In genomic region chr11:7909585-7910325, GRCh38 we compare ENCODE assay signal across 26 cellular contexts. TPM values are rescaled to one million over a fixed set of nuclear protein-coding genes. Genes with fewer than 3 reads are reported as not detected.
DNase-seq lines count a peak whose midpoint lies in the region; ATAC-seq, FAIRE-seq and TF ChIP-seq lines count a peak whose summit lies in the region.
"Had no signal": no experiment of that assay in that cellular context is flagged by ENCODE, and none has a peak within 500 bp of the region (broad histone marks: within the 10 kb centered on the region; RNA-seq: fewer than 3 reads in every experiment).

No MANE protein-coding gene starts in this region.

- BruUV-seq in PC-3 (replicated peaks; lab: Mats Ljungman, UMichigan), result no TSS peak

- no peaks in the 10 kb centered on the region for H3F3A ChIP-seq in PC-3 (ENCODE audit: low read length, unreplicated experiment)

- H3K4me1 Mint-ChIP-seq in H9 (peaks cover 60 to 62% of the 10 kb centered on the region in 2 experiments), type B pancreatic cell (ENCODE audit: unreplicated experiment) (peaks cover 12% of the 10 kb centered on the region)
- H3K4me1 Mint-ChIP-seq: CD8-positive, alpha-beta memory T cell had no signal

- H3K36me3 ChIP-seq in PC-3 (ENCODE audit: low read depth, low read length) (no peaks in the 10 kb centered on the region), keratinocyte (ENCODE audit: control insufficient read depth in 2 of 2, extremely low read depth in 1 of 2, insufficient read depth in 2 of 2, low read length in 2 of 2) (no peaks in the 10 kb centered on the region)

- H4K5ac ChIP-seq in H9 (ENCODE audit: insufficient read length, low read depth, low read length), result no peak overlapping the region

- POLR2A ChIA-PET in PC-3 (lab: Charles Lee; ENCODE audit: unreplicated experiment), result no interaction called here

- dilution Hi-C loops in keratinocyte (cut with MboI; ENCODE audit: extremely low pct_ligation_motif_present, low sequenced_read_pairs), result no loop called here

- H3K27ac ChIP-seq in H9 (ENCODE audit: insufficient read length, low read depth, low read length) (peak overlapping the region; percentile 73), PC-3 (ENCODE audit: low read length) (no peak overlapping the region), keratinocyte (ENCODE audit: control insufficient read depth, insufficient read depth, low read length) (no peak overlapping the region)
- H3K27ac ChIP-seq: HL-60, SK-N-MC had no signal

- DNase-seq in H9 (no peak), PC-3 (peak; percentile 20), keratinocyte (ENCODE audit: low read depth, low spot score) (no peak), type B pancreatic cell (ENCODE audit: extremely low spot score, unreplicated experiment) (no peak), ecto neural progenitor cell (ENCODE audit: low spot score) (no peak), NCI-H2171 (lab: John Stamatoyannopoulos, UW) (no peak)
- no peak for DNase-seq in central memory CD4-positive, alpha-beta T cell
- DNase-seq: ACHN; C1 segment of cervical spinal cord; CD8-positive, alpha-beta memory T cell; DMS79 treated with DMSO at 0.1 percent for 48 hours; GF-D8; NCI-H1105; NCI-H1694; NCI-H2081 treated with DMSO at 0.1 percent for 48 hours; NCI-H510A; NCI-H748 treated with DMSO at 0.1 percent for 48 hours; NK-92 treated with Interleukin-12 subunit alpha and Interleukin-12 subunit beta, amount 100 ng/mL, for 24 hours; Right ventricle myocardium superior had no signal

- H2BK120ac ChIP-seq in H9 (ENCODE audit: low read depth, low read length, poor library complexity, severe bottlenecking), result no peak overlapping the region

- H3K9me3 Mint-ChIP-seq in H9 (no peaks in the 10 kb centered on the region; a peak in 1 of 5 replicates), type B pancreatic cell (no peaks in the 10 kb centered on the region)
- H3K9me3 Mint-ChIP-seq: CD8-positive, alpha-beta memory T cell had no signal

- no peaks in the 10 kb centered on the region for H3K79me2 ChIP-seq in H9 (ENCODE audit: insufficient read depth, low read length)
- H3K79me2 ChIP-seq in PC-3 (ENCODE audit: low read length), result 0 out of 2 replicates have a peak, but pooled peaks cover 5% of the 10 kb centered on the region
- peaks cover 3% of the 10 kb centered on the region for H3K79me2 ChIP-seq in keratinocyte (ENCODE audit: control insufficient read depth, insufficient read depth, low read length)

- no peak overlapping the region for H2BK5ac ChIP-seq in H9 (ENCODE audit: insufficient read length, low read length)

- CTCF ChIA-PET in PC-3 (lab: Charles Lee), result no interaction called here

- no peak for ATAC-seq in PC-3
- ATAC-seq: GM12878 had no signal

- no peak overlapping the region for H2AK5ac ChIP-seq in H9 (ENCODE audit: insufficient read length, low read length)

- H3K79me1 ChIP-seq in H9 (ENCODE audit: insufficient read depth, low read depth, low read length, poor library complexity, severe bottlenecking), result no peaks in the 10 kb centered on the region

- no peak for TF ChIP-seq CTCF in H9 (conservative IDR thresholded peaks at IDR 0.05)
- TF ChIP-seq CTCF in PC-3 (conservative IDR thresholded peaks at IDR 0.05; ENCODE audit: low read depth, low read length), result no peak
- TF ChIP-seq CTCF in keratinocyte (optimal IDR thresholded peaks at IDR 0.05 in 1 of 3, IDR thresholded peaks at IDR 0.05 in 1 of 3, conservative IDR thresholded peaks at IDR 0.05 in 1 of 3; ENCODE audit: extremely low read depth in 1 of 3, insufficient read depth in 2 of 3, low read length in 3 of 3), result no peak
- TF ChIP-seq CTCF in type B pancreatic cell (conservative IDR thresholded peaks at IDR 0.05), result no peak

- H4K91ac ChIP-seq in H9 (ENCODE audit: insufficient read length, low read depth, low read length), result no peak overlapping the region

- H3K9me2 ChIP-seq in PC-3 (replicated peaks; ENCODE audit: low read length), result no peaks in the 10 kb centered on the region

- H3K23ac ChIP-seq in H9 (ENCODE audit: insufficient read length, low read depth, low read length), result no peak overlapping the region

- H4K20me1 ChIP-seq in H9 (ENCODE audit: control insufficient read depth, insufficient read depth, insufficient read length) (no peaks in the 10 kb centered on the region), PC-3 (ENCODE audit: low read length) (no peaks in the 10 kb centered on the region), keratinocyte (ENCODE audit: control insufficient read depth, extremely low read depth, insufficient read depth, low read length) (no peaks in the 10 kb centered on the region)

- intact Hi-C loops in PC-3 (cut with micrococcal nuclease), result no loop called here

- no peak overlapping the region for H2BK12ac ChIP-seq in H9 (ENCODE audit: insufficient read length, low read depth, low read length)

- no peak overlapping the region for H2BK20ac ChIP-seq in H9 (ENCODE audit: low read depth, low read length, poor library complexity, severe bottlenecking)

- H3K27me3 Mint-ChIP-seq in H9 (ENCODE audit: low read depth) (no peaks in the 10 kb centered on the region), type B pancreatic cell (no peaks in the 10 kb centered on the region)

- H3K56ac ChIP-seq in H9 (ENCODE audit: insufficient read length, low read depth, low read length), result no peak overlapping the region

- H3K4me3 ChIP-seq in PC-3 (ENCODE audit: low read length) (no peak overlapping the region), keratinocyte (ENCODE audit: control insufficient read depth in 2 of 3, extremely low read depth in 1 of 3, insufficient read depth in 2 of 3, low read depth in 1 of 3, low read length in 3 of 3) (peak overlapping the region in 1 of 3 experiments; percentile 7)
- H3K4me3 ChIP-seq: GM12878, SK-N-MC had no signal

- H3K27ac Mint-ChIP-seq in H9 (peak overlapping the region in 1 of 3 experiments; percentile 94; a peak in 3 of 7 replicates), type B pancreatic cell (peak overlapping the region; percentile 11)
- H3K27ac Mint-ChIP-seq: CD8-positive, alpha-beta memory T cell had no signal

- no peak overlapping the region for H4K8ac ChIP-seq in H9 (replicated peaks; ENCODE audit: insufficient read length, low read depth, low read length)

- no peak overlapping the region for H3K9ac ChIP-seq in H9 (ENCODE audit: extremely low read depth, insufficient read length, low read length)
- no peak overlapping the region for H3K9ac ChIP-seq in PC-3 (ENCODE audit: low read length)
- no peak overlapping the region for H3K9ac ChIP-seq in keratinocyte (ENCODE audit: control insufficient read depth, extremely low read depth, insufficient read depth, low read length)

- WGBS in H9 (ENCODE audit: extremely low coverage, insufficient read length, low lambda C conversion rate), result no CpG with 5 or more reads among the region's 3 CpGs

- H3K9me1 ChIP-seq in keratinocyte (ENCODE audit: control insufficient read depth, extremely low read depth, insufficient read depth, low read length), result no peaks in the 10 kb centered on the region

- no peak overlapping the region for H3T11ph ChIP-seq in H9 (ENCODE audit: low read length)

- H3K4me1 ChIP-seq in H9 (ENCODE audit: insufficient read depth, low read length) (peaks cover 10% of the 10 kb centered on the region; the same call in 1 of the 2 replicates), PC-3 (ENCODE audit: insufficient read depth, low read length) (peaks cover 37% of the 10 kb centered on the region), keratinocyte (ENCODE audit: control insufficient read depth, extremely low read depth, insufficient read depth, low read length) (peaks cover 41% of the 10 kb centered on the region)

- H3K27me3 ChIP-seq in H9 (ENCODE audit: insufficient read depth, low read length) (no peaks in the 10 kb centered on the region), PC-3 (ENCODE audit: low read length) (no peaks in the 10 kb centered on the region), keratinocyte (ENCODE audit: control insufficient read depth, extremely low read depth, insufficient read depth, low read length) (no peaks in the 10 kb centered on the region)

- no peaks in the 10 kb centered on the region for H3K36me3 Mint-ChIP-seq in H9 (ENCODE audit: insufficient read depth in 1 of 3, low read depth in 3 of 3)
- no peaks in the 10 kb centered on the region for H3K36me3 Mint-ChIP-seq in type B pancreatic cell
- H3K36me3 Mint-ChIP-seq: CD8-positive, alpha-beta memory T cell had no signal

- no peak overlapping the region for H2BK15ac ChIP-seq in H9 (ENCODE audit: low read depth, low read length)

- H3K4me2 ChIP-seq in H9 (ENCODE audit: insufficient read depth, insufficient read length, low read length), result no peak overlapping the region
- no peak overlapping the region for H3K4me2 ChIP-seq in PC-3 (ENCODE audit: low read length)
- peak overlapping the region; percentile 48 for H3K4me2 ChIP-seq in keratinocyte (ENCODE audit: control insufficient read depth, extremely low read depth, insufficient read depth, low read depth, low read length)

- no peaks in the 10 kb centered on the region for H3K23me2 ChIP-seq in H9 (ENCODE audit: insufficient read length, low read depth, low read length, poor library complexity, severe bottlenecking)

- H3K4ac ChIP-seq in H9 (ENCODE audit: low read depth, low read length), result no peak overlapping the region

- no peak overlapping the region for H3K14ac ChIP-seq in H9 (ENCODE audit: insufficient read depth, low read length)

- no peak overlapping the region for H3K4me3 Mint-ChIP-seq in H9
- no peak overlapping the region for H3K4me3 Mint-ChIP-seq in type B pancreatic cell
- H3K4me3 Mint-ChIP-seq: CD8-positive, alpha-beta memory T cell had no signal

- H3K9me3 ChIP-seq in H9 (ENCODE audit: control insufficient read depth, low read depth, low read length), result no peaks in the 10 kb centered on the region
- no peaks in the 10 kb centered on the region for H3K9me3 ChIP-seq in PC-3 (ENCODE audit: low read length)
- no peaks in the 10 kb centered on the region for H3K9me3 ChIP-seq in keratinocyte (ENCODE audit: control insufficient read depth, low read depth, low read length)

- no peak for FAIRE-seq in keratinocyte (lab: Jason Lieb, UNC)
- FAIRE-seq: D721Med, GM12878, H54 had no signal

- H2AFZ ChIP-seq in H9 (ENCODE audit: low read length), result no peak overlapping the region
- peak overlapping the region; percentile 48; the same call in 1 of the 2 replicates for H2AFZ ChIP-seq in PC-3 (ENCODE audit: low read length)
- peak overlapping the region; percentile 30 for H2AFZ ChIP-seq in keratinocyte (ENCODE audit: control insufficient read depth, low read length)

- no peak overlapping the region for H3K18ac ChIP-seq in H9 (ENCODE audit: insufficient read length, low read depth, low read length)

RNA-seq across cellular contexts. Expression of gene OR10A6, which starts 21.3 kb away (rescaled TPM):
- not detected in 2 replicates for total RNA-seq in H9 (2021)
- not detected in 2 replicates for total RNA-seq in PC-3 (2014; rRNA removed)
- polyA plus RNA-seq in keratinocyte, result 0.06 to 0.45 TPM (median 0.26 TPM) in 3 replicates
- 0.64 TPM for polyA plus RNA-seq in keratinocyte (2011; ENCODE audit: low read depth)
- 0.13 and 0.14 TPM in 2 replicates for polyA plus RNA-seq in keratinocyte (2011; cell fraction: cytosol; rRNA removed)
- polyA plus RNA-seq in keratinocyte (2011; cell fraction: nucleus; rRNA removed), result 0.83 and 1.2 TPM in 2 replicates
- polyA plus RNA-seq in keratinocyte (2012; ENCODE audit: low replicate concordance), result 0.05 and 0.95 TPM in 2 replicates
- 0.13 TPM in 2 of 3 replicates, not detected in the other for polyA minus RNA-seq in keratinocyte
- polyA minus RNA-seq in keratinocyte (2011; cell fraction: cytosol; rRNA and poly(A)+ RNA removed), result not detected
- polyA minus RNA-seq in keratinocyte (2011; cell fraction: nucleus; rRNA and poly(A)+ RNA removed), result 0.11 and 0.23 TPM in 2 replicates
- not detected in 2 replicates for total RNA-seq in type B pancreatic cell (ENCODE audit: low replicate concordance)
- total RNA-seq: CD8-positive, alpha-beta memory T cell; GM12878; LHCN-M2; Right ventricle myocardium superior had no signal
- polyA plus RNA-seq: CD8-positive, alpha-beta memory T cell; GM12878 had no signal

RNA-seq across cellular contexts. Expression of gene OR10A3, which starts 31.8 kb away (rescaled TPM):
- not detected in 2 replicates for total RNA-seq in H9 (2021)
- total RNA-seq in PC-3 (2014; rRNA removed), result not detected in 2 replicates
- polyA plus RNA-seq in keratinocyte, result 0.04 to 0.40 TPM (median 0.07 TPM) in 3 replicates
- polyA plus RNA-seq in keratinocyte (2011; ENCODE audit: low read depth), result 0.22 TPM
- 0.06 TPM in 1 of 2 replicates, not detected in the other for polyA plus RNA-seq in keratinocyte (2011; cell fraction: cytosol; rRNA removed)
- 1.1 and 1.4 TPM in 2 replicates for polyA plus RNA-seq in keratinocyte (2011; cell fraction: nucleus; rRNA removed)
- polyA plus RNA-seq in keratinocyte (2012; ENCODE audit: low replicate concordance), result 0.16 and 1.3 TPM in 2 replicates
- 1.2 to 1.4 TPM in 2 of 3 replicates, not detected in the other for polyA minus RNA-seq in keratinocyte
- polyA minus RNA-seq in keratinocyte (2011; cell fraction: cytosol; rRNA and poly(A)+ RNA removed), result not detected
- 1.0 TPM in 1 of 2 replicates, not detected in the other for polyA minus RNA-seq in keratinocyte (2011; cell fraction: nucleus; rRNA and poly(A)+ RNA removed)
- total RNA-seq in type B pancreatic cell (ENCODE audit: low replicate concordance), result not detected in 2 replicates
- total RNA-seq: CD8-positive, alpha-beta memory T cell; GM12878; HT1080; LHCN-M2; Right ventricle myocardium superior had no signal
- polyA plus RNA-seq: CD8-positive, alpha-beta memory T cell had no signal

RNA-seq across cellular contexts. Expression of gene NLRP10, which starts 55.5 kb away (rescaled TPM):
- not detected in 2 replicates for total RNA-seq in H9 (2021)
- 1.9 and 8.9 TPM in 2 replicates for total RNA-seq in PC-3 (2014; rRNA removed)
- 7.1 to 19.1 TPM (median 9.2 TPM) in 3 replicates for polyA plus RNA-seq in keratinocyte
- 133 TPM for polyA plus RNA-seq in keratinocyte (2011; ENCODE audit: low read depth)
- polyA plus RNA-seq in keratinocyte (2011; cell fraction: cytosol; rRNA removed), result 7.9 and 12.8 TPM in 2 replicates
- 22.9 and 25.9 TPM in 2 replicates for polyA plus RNA-seq in keratinocyte (2011; cell fraction: nucleus; rRNA removed)
- 7.1 and 111 TPM in 2 replicates for polyA plus RNA-seq in keratinocyte (2012; ENCODE audit: low replicate concordance)
- polyA minus RNA-seq in keratinocyte, result 17.3 to 110 TPM (median 32.4 TPM) in 3 replicates
- polyA minus RNA-seq in keratinocyte (2011; cell fraction: cytosol; rRNA and poly(A)+ RNA removed), result 18.8 TPM
- 50.1 and 53.8 TPM in 2 replicates for polyA minus RNA-seq in keratinocyte (2011; cell fraction: nucleus; rRNA and poly(A)+ RNA removed)
- total RNA-seq in type B pancreatic cell (ENCODE audit: low replicate concordance), result 0.24 TPM in 1 of 2 replicates, not detected in the other
- total RNA-seq: CD8-positive, alpha-beta memory T cell; GM12878; Right ventricle myocardium superior had no signal
- polyA plus RNA-seq: CD8-positive, alpha-beta memory T cell had no signal
